In genomic region chr5:77155179-77155839, GRCh38 we compare ENCODE assay signal across 22 cellular contexts. TPM values are rescaled to one million over a fixed set of nuclear protein-coding genes. Genes with fewer than 3 reads are reported as not detected.
DNase-seq lines count a peak whose midpoint lies in the region; ATAC-seq lines count a peak whose summit lies in the region.
"Had no signal": no experiment of that assay in that cellular context is flagged by ENCODE, and none has a peak within 500 bp of the region (broad histone marks: within the 10 kb centered on the region; RNA-seq: fewer than 3 reads in every experiment).

No MANE protein-coding gene starts in this region.

- H3K27ac Mint-ChIP-seq in activated naive CD8-positive, alpha-beta T cell treated with anti-CD3 and anti-CD28 coated beads, Interleukin-2, amount 10 ng/mL, durations not matched to agents 7 days and 5 days, result no peak overlapping the region
- H3K27ac Mint-ChIP-seq: endodermal cell, immature natural killer cell had no signal

- H3K4me1 Mint-ChIP-seq in activated naive CD8-positive, alpha-beta T cell treated with anti-CD3 and anti-CD28 coated beads, Interleukin-2, amount 10 ng/mL, durations not matched to agents 7 days and 5 days, result peaks cover 19% of the 10 kb centered on the region
- H3K4me1 Mint-ChIP-seq: immature natural killer cell had no signal

- H3K4me3 Mint-ChIP-seq in activated naive CD8-positive, alpha-beta T cell treated with anti-CD3 and anti-CD28 coated beads, Interleukin-2, amount 10 ng/mL, durations not matched to agents 7 days and 5 days, result no peak overlapping the region
- H3K4me3 Mint-ChIP-seq: endodermal cell, immature natural killer cell had no signal

- no peaks in the 10 kb centered on the region for H3K9me3 Mint-ChIP-seq in activated naive CD8-positive, alpha-beta T cell treated with anti-CD3 and anti-CD28 coated beads, Interleukin-2, amount 10 ng/mL, durations not matched to agents 7 days and 5 days
- H3K9me3 Mint-ChIP-seq: endodermal cell, immature natural killer cell had no signal

- H3K36me3 Mint-ChIP-seq in activated naive CD8-positive, alpha-beta T cell treated with anti-CD3 and anti-CD28 coated beads, Interleukin-2, amount 10 ng/mL, durations not matched to agents 7 days and 5 days, result no peaks in the 10 kb centered on the region
- H3K36me3 Mint-ChIP-seq: immature natural killer cell had no signal

- intact Hi-C loops in posterior cingulate gyrus (cut with DNase I), result no loop called here

- ATAC-seq in activated naive CD8-positive, alpha-beta T cell treated with anti-CD3 and anti-CD28 coated beads, Interleukin-2, amount 10 ng/mL, durations not matched to agents 7 days and 5 days (ENCODE audit: low read depth), result peak; percentile 95
- ATAC-seq: HCT116, heart right ventricle, K562, Right ventricle myocardium inferior had no signal

- DNase-seq in activated CD4-positive, alpha-beta T cell treated with anti-CD3 and anti-CD28 coated beads for 4 hours, result peak; percentile 31 to 37
- DNase-seq in activated CD4-positive, alpha-beta T cell treated with anti-CD3 and anti-CD28 coated beads for 1 hour, result no peak
- DNase-seq in AML-193 (lab: John Stamatoyannopoulos, UW) (peak; percentile 64 to 78), T follicular helper cell (ENCODE audit: low read depth) (peak; percentile 36), posterior cingulate gyrus (no peak), DMS79 (lab: John Stamatoyannopoulos, UW) (no peak), T1000 (lab: John Stamatoyannopoulos, UW) (no peak)
- DNase-seq in activated naive CD8-positive, alpha-beta T cell treated with anti-CD3 and anti-CD28 coated beads, Interleukin-2, amount 10 ng/mL, durations not matched to agents 7 days and 5 days, result no peak
- DNase-seq: anterior cingulate cortex, endodermal cell, heart right ventricle, immature natural killer cell, NCI-H1048, NCI-H2081, NCI-H510A treated with DMSO at 0.1 percent for 48 hours, pancreas, sigmoid colon, thyroid gland had no signal

- POLR2A ChIA-PET in activated naive CD8-positive, alpha-beta T cell treated with anti-CD3 and anti-CD28 coated beads, Interleukin-2, amount 10 ng/mL, durations not matched to agents 7 days and 5 days (lab: Charles Lee), result no interaction called here

- no peaks in the 10 kb centered on the region for H3K27me3 Mint-ChIP-seq in activated naive CD8-positive, alpha-beta T cell treated with anti-CD3 and anti-CD28 coated beads, Interleukin-2, amount 10 ng/mL, durations not matched to agents 7 days and 5 days

RNA-seq across cellular contexts. Expression of gene PDE8B, which starts 55.2 kb away (rescaled TPM):
- under 1 TPM; 0.19 to 0.23 TPM for total RNA-seq in activated naive CD8-positive, alpha-beta T cell treated with anti-CD3 and anti-CD28 coated beads, Interleukin-2, amount 10 ng/mL, durations not matched to agents 7 days and 5 days
- total RNA-seq: K562; T-helper 1 cell treated with Interleukin-12 subunit alpha and Interleukin-12 subunit beta and Interleukin-4 antibody, amounts not matched to agents 30 ng/mL and 1 ng/mL, for 36 hours had no signal

Comparison
In these comparisons a context has a peak if more than half of its experiments do, and no peak if none do; other contexts are left out.
1. DNase-seq: peak in activated CD4-positive, alpha-beta T cell treated with anti-CD3 and anti-CD28 coated beads for 4 hours (2 of 2), AML-193 (2 of 2) and T follicular helper cell (single experiment); none in activated CD4-positive, alpha-beta T cell treated with anti-CD3 and anti-CD28 coated beads for 1 hour (single experiment), activated naive CD8-positive, alpha-beta T cell treated with anti-CD3 and anti-CD28 coated beads, Interleukin-2, amount 10 ng/mL, durations not matched to agents 7 days and 5 days (single experiment), posterior cingulate gyrus (0 of 10), DMS79 (single experiment) and T1000 (single experiment).